1 cellular context compared by ENCODE assay signal in the genomic region with DNA sequence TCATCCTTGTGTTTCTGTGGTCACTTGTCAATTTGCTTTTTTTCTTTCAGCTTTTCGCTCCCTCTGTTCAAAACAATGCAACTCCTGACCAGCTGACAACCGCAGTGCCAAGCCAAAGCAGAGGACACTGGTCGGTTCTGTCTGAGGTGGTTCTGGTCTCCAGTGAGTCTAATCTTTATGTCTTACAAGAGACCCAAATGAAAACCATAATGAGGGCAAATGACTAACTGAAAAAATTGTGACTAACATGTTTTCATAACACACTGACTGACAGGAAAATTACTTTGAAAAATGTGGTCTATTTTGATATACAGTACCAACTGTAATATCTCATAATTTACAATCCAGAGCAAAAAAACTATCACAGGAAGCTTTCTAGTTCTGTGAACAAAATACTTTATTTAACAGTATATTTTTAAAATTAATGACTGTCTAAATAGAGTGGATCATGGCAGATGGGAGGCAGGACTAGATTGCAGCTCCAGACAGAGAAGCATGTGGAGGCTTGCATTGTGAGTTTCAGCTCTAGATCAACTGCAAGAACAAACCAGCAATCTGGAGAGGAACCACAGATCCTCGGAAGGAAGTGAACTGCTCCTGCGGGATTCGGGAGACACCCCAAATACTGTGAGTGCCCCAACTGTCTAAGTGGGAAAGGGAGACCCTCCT.
TF ChIP-seq lines count a peak whose summit lies in the region.

No MANE protein-coding gene starts in this region.

TF ChIP-seq in HCT116, 20 proteins besides CTCF, POLR2A, EP300 and RAD21 (continued from another document):
- TF ChIP-seq, protein P1, sequence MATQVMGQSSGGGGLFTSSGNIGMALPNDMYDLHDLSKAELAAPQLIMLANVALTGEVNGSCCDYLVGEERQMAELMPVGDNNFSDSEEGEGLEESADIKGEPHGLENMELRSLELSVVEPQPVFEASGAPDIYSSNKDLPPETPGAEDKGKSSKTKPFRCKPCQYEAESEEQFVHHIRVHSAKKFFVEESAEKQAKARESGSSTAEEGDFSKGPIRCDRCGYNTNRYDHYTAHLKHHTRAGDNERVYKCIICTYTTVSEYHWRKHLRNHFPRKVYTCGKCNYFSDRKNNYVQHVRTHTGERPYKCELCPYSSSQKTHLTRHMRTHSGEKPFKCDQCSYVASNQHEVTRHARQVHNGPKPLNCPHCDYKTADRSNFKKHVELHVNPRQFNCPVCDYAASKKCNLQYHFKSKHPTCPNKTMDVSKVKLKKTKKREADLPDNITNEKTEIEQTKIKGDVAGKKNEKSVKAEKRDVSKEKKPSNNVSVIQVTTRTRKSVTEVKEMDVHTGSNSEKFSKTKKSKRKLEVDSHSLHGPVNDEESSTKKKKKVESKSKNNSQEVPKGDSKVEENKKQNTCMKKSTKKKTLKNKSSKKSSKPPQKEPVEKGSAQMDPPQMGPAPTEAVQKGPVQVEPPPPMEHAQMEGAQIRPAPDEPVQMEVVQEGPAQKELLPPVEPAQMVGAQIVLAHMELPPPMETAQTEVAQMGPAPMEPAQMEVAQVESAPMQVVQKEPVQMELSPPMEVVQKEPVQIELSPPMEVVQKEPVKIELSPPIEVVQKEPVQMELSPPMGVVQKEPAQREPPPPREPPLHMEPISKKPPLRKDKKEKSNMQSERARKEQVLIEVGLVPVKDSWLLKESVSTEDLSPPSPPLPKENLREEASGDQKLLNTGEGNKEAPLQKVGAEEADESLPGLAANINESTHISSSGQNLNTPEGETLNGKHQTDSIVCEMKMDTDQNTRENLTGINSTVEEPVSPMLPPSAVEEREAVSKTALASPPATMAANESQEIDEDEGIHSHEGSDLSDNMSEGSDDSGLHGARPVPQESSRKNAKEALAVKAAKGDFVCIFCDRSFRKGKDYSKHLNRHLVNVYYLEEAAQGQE (IDR thresholded peaks at IDR 0.05; ENCODE audit: low read depth) = no peak
- TF ChIP-seq, protein P2, sequence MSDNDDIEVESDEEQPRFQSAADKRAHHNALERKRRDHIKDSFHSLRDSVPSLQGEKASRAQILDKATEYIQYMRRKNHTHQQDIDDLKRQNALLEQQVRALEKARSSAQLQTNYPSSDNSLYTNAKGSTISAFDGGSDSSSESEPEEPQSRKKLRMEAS (IDR thresholded peaks at IDR 0.05) = no peak
- TF ChIP-seq ELF1 (IDR thresholded peaks at IDR 0.05; ENCODE audit: borderline replicate concordance, low read depth) (no peak), CBX3 (IDR thresholded peaks at IDR 0.05; ENCODE audit: low read depth) (no peak), JUND (IDR thresholded peaks at IDR 0.05) (no peak), YY1 (IDR thresholded peaks at IDR 0.05; ENCODE audit: extremely low read depth, insufficient replicate concordance, low read depth, low read length) (no peak), EZH2phosphoT487 (IDR thresholded peaks at IDR 0.05; ENCODE audit: borderline replicate concordance) (no peak), ZBTB33 (IDR thresholded peaks at IDR 0.05; ENCODE audit: extremely low read depth, insufficient replicate concordance, low read length) (no peak)
